Comparison of ENCODE assay signal across 1 cellular context in the genomic region with DNA sequence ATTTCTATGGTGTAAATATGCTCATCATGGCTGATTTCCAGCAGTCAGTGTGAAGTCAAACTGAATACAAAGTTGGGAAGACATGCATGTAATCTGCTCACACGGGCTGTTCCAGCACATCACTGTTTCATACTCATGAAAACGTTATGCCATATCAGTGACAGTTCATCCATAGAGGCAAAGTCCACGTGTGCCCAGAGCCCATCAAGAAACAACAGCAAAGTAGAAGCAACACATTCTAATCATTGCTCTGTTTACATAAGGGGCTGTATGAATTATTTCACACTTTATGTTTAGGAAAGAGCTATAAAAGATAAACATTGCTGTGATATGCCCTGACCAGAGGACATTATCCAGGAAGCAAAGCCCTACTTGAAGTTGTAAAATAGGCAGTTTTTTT.
TF ChIP-seq lines count a peak whose summit lies in the region.

No MANE protein-coding gene starts in this region.

TF ChIP-seq in HepG2, 621 proteins besides CTCF, POLR2A, EP300 and RAD21 (continued from another document):
- TF ChIP-seq ZBTB43 (CRISPR knock-in tag; conservative IDR thresholded peaks at IDR 0.05) (no peak), NFKB2 (CRISPR knock-in tag; IDR thresholded peaks at IDR 0.05; ENCODE audit: borderline replicate concordance) (no peak), DNMT1 (CRISPR knock-in tag; IDR thresholded peaks at IDR 0.05) (no peak), ZNF10 (CRISPR knock-in tag; IDR thresholded peaks at IDR 0.05; ENCODE audit: borderline replicate concordance, low read depth) (no peak), ZNF354B (CRISPR knock-in tag; IDR thresholded peaks at IDR 0.05) (no peak), NPAS2 (CRISPR knock-in tag; IDR thresholded peaks at IDR 0.05; ENCODE audit: borderline replicate concordance) (no peak)
- TF ChIP-seq, protein P1, sequence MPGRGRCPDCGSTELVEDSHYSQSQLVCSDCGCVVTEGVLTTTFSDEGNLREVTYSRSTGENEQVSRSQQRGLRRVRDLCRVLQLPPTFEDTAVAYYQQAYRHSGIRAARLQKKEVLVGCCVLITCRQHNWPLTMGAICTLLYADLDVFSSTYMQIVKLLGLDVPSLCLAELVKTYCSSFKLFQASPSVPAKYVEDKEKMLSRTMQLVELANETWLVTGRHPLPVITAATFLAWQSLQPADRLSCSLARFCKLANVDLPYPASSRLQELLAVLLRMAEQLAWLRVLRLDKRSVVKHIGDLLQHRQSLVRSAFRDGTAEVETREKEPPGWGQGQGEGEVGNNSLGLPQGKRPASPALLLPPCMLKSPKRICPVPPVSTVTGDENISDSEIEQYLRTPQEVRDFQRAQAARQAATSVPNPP (CRISPR knock-in tag; IDR thresholded peaks at IDR 0.05) = no peak
